Comparison of ENCODE assay signal across 23 cellular contexts in the genomic region with DNA sequence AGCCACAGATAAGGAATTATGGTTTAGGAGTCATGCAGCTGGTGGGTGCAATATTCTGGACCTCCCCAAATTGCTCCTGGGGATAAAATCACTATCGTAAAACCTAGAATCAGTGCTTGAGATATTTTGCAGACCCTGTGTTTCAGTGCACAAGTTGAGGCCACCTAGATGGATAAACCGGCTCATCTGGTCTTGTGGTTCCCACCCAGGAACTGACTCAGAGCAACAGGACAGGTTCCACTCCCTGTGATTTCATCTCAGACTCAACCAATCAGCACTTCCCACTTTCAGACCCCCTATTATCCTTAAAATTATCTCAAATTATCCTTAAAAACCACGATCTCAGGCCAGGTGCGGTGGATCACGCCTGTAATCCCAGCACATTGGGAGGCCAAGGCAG. TPM values are rescaled to one million over a fixed set of nuclear protein-coding genes. Genes with fewer than 3 reads are reported as not detected.
DNase-seq lines count a peak whose midpoint lies in the region; ATAC-seq, FAIRE-seq and TF ChIP-seq lines count a peak whose summit lies in the region.
"Had no signal": no experiment of that assay in that cellular context is flagged by ENCODE, and none has a peak within 500 bp of the region (broad histone marks: within the 10 kb centered on the region; RNA-seq: fewer than 3 reads in every experiment).

No MANE protein-coding gene starts in this region.

- POLR2A ChIA-PET in PC-3 (lab: Charles Lee; ENCODE audit: unreplicated experiment): no interaction called here

- WGBS in esophagus squamous epithelium, 2 donors: 31 to 70% methylated on average over 2 to 5 of the region's 5 CpGs
- 79% methylated on average over 5 of the region's 5 CpGs for whole genome bisulfite sequencing in smooth muscle cell (ENCODE audit: low lambda C conversion rate)

- peak overlapping the region; percentile 57 for H3K4me2 ChIP-seq in PC-3 (ENCODE audit: low read length)
- H3K4me2 ChIP-seq in smooth muscle cell: no peak overlapping the region

- H3K27me3 ChIP-seq in PC-3 (ENCODE audit: low read length) (no peaks in the 10 kb centered on the region), bronchial epithelial cell (ENCODE audit: control insufficient read depth, insufficient read depth, low read length) (no peaks in the 10 kb centered on the region), esophagus squamous epithelium (no peaks in the 10 kb centered on the region), smooth muscle cell (ENCODE audit: low read depth) (no peaks in the 10 kb centered on the region)

- FAIRE-seq in bronchial epithelial cell (lab: Jason Lieb, UNC): no peak
- FAIRE-seq: GM12878 had no signal

- H3K4me1 ChIP-seq in PC-3 (ENCODE audit: insufficient read depth, low read length) (peaks cover 16% of the 10 kb centered on the region), esophagus squamous epithelium (peaks cover 0 to 36% (median 3%) of the 10 kb centered on the region in 3 donors), smooth muscle cell (ENCODE audit: low read depth) (no peaks in the 10 kb centered on the region)

- H3K27ac ChIP-seq in PC-3 (ENCODE audit: low read length) (peak overlapping the region; percentile 50), esophagus squamous epithelium (peak overlapping the region in 3 of 4 donors; percentile 24 to 79 (median 77)), smooth muscle cell (ENCODE audit: low read depth) (peak overlapping the region; percentile 36)

- intact Hi-C loops in PC-3 (cut with micrococcal nuclease): no loop called here
- intact Hi-C loops in esophagus squamous epithelium (cut with DNase I): loop anchor here (5.0 kb wide), 1 partner anchor 171 kb away; no protein-coding TSS in a partner anchor

- TF ChIP-seq CTCF in PC-3 (conservative IDR thresholded peaks at IDR 0.05; ENCODE audit: low read depth, low read length) (no peak), bronchial epithelial cell (IDR thresholded peaks at IDR 0.05; ENCODE audit: insufficient read depth, low read length, severe bottlenecking) (no peak), esophagus squamous epithelium (IDR thresholded peaks at IDR 0.05) (no peak), smooth muscle cell (IDR thresholded peaks at IDR 0.05; ENCODE audit: borderline replicate concordance, insufficient read depth, poor library complexity, severe bottlenecking) (no peak)

- DNase-seq in PC-3: peak; percentile 91
- DNase-seq in bronchial epithelial cell (ENCODE audit: low read depth): peak; percentile 73
- DNase-seq in esophagus squamous epithelium (lab: John Stamatoyannopoulos, UW): no peak
- DNase-seq in smooth muscle cell (lab: John Stamatoyannopoulos, UW; ENCODE audit: unreplicated experiment): no peak
- DNase-seq in inferior parietal cortex (ENCODE audit: extremely low spot score): no peak
- DNase-seq in iPS-NIHi11 (ENCODE audit: low spot score): no peak
- no peak for DNase-seq in hepatic stellate cell (ENCODE audit: low spot score)
- DNase-seq: ACHN, C1 segment of cervical spinal cord, DMS53, EL, GOT3, KBM-7, NCI-H1417, NCI-H187, NCI-H2107, NCI-H510A, NCI-H748 treated with DMSO at 0.1 percent for 48 hours, OCI-M1, RPMI8226, SIG-M5 had no signal

- H3F3A ChIP-seq in PC-3 (ENCODE audit: low read length, unreplicated experiment) (peaks cover 4% of the 10 kb centered on the region), smooth muscle cell (ENCODE audit: low read depth) (no peaks in the 10 kb centered on the region)

- no peaks in the 10 kb centered on the region for H4K20me1 ChIP-seq in PC-3 (ENCODE audit: low read length)
- H4K20me1 ChIP-seq in smooth muscle cell (ENCODE audit: low read depth): no peaks in the 10 kb centered on the region

- CTCF ChIA-PET in PC-3 (lab: Charles Lee): no interaction called here

- H3K9me3 ChIP-seq in PC-3 (ENCODE audit: low read length): no peaks in the 10 kb centered on the region
- no peaks in the 10 kb centered on the region for H3K9me3 ChIP-seq in esophagus squamous epithelium
- H3K9me3 ChIP-seq in smooth muscle cell (replicated peaks; ENCODE audit: low read depth): no peaks in the 10 kb centered on the region

- H3K9ac ChIP-seq in PC-3 (ENCODE audit: low read length) (no peak overlapping the region), smooth muscle cell (ENCODE audit: low read depth) (no peak overlapping the region)

- no peaks in the 10 kb centered on the region for H3K36me3 ChIP-seq in PC-3 (ENCODE audit: low read depth, low read length)
- H3K36me3 ChIP-seq in bronchial epithelial cell (ENCODE audit: control insufficient read depth, insufficient read depth, low read length): no peaks in the 10 kb centered on the region
- H3K36me3 ChIP-seq in esophagus squamous epithelium: no peaks in the 10 kb centered on the region
- H3K36me3 ChIP-seq in smooth muscle cell (ENCODE audit: low read depth): no peaks in the 10 kb centered on the region

- BruUV-seq in PC-3 (replicated peaks; lab: Mats Ljungman, UMichigan): no TSS peak

- H3K9me2 ChIP-seq in PC-3 (replicated peaks; ENCODE audit: low read length): no peaks in the 10 kb centered on the region

- H3K79me2 ChIP-seq in PC-3 (ENCODE audit: low read length): no peaks in the 10 kb centered on the region
- no peaks in the 10 kb centered on the region for H3K79me2 ChIP-seq in smooth muscle cell (ENCODE audit: low read depth)

- TF ChIP-seq POLR2A in esophagus squamous epithelium (IDR thresholded peaks at IDR 0.05): no peak

- ATAC-seq in PC-3: peak; percentile 20; the same call in 1 of the 2 replicates
- ATAC-seq: GM12878, HCT116 had no signal

- peak overlapping the region; percentile 12; the same call in 1 of the 2 replicates for H3K4me3 ChIP-seq in PC-3 (ENCODE audit: low read length)
- no peak overlapping the region for H3K4me3 ChIP-seq in bronchial epithelial cell (ENCODE audit: low read depth, low read length)
- no peak overlapping the region for H3K4me3 ChIP-seq in esophagus squamous epithelium
- H3K4me3 ChIP-seq in smooth muscle cell: no peak overlapping the region
- H3K4me3 ChIP-seq: GM12878 had no signal

- H2AFZ ChIP-seq in PC-3 (ENCODE audit: low read length) (no peak overlapping the region), smooth muscle cell (ENCODE audit: low read depth) (no peak overlapping the region)

RNA-seq across cellular contexts. Expression of a gene that starts 21.0 kb away (rescaled TPM):
- total RNA-seq in PC-3 (2014; rRNA removed) (31.4 and 37.6 TPM in 2 replicates), bronchial epithelial cell (4.5 and 7.8 TPM in 2 replicates), esophagus squamous epithelium (10 to 100 TPM in 3 of 4 donors, 1 to 10 TPM in 1; 6.9 to 20.0 (median 13.7) TPM), smooth muscle cell (38.2 and 41.3 TPM in 2 replicates)
- 62.5 and 73.5 TPM in 2 replicates for polyA plus RNA-seq in smooth muscle cell

RNA-seq across cellular contexts. Expression of a gene that starts 29.3 kb away (rescaled TPM):
- 10.9 and 15.7 TPM in 2 replicates for total RNA-seq in PC-3 (2014; rRNA removed)
- total RNA-seq in bronchial epithelial cell: 3.7 and 12.3 TPM in 2 replicates
- total RNA-seq in esophagus squamous epithelium: 10 to 100 TPM; 10.8 to 18.5 (median 13.5) TPM
- 12.3 and 48.6 TPM in 2 replicates for total RNA-seq in smooth muscle cell
- polyA plus RNA-seq in smooth muscle cell: 17.6 and 19.7 TPM in 2 replicates

RNA-seq across cellular contexts. Expression of a gene that starts 29.8 kb away (rescaled TPM):
- total RNA-seq in PC-3 (2014; rRNA removed): 521 and 599 TPM in 2 replicates
- total RNA-seq in bronchial epithelial cell: 260 and 314 TPM in 2 replicates
- total RNA-seq in esophagus squamous epithelium: 100 to 1,000 TPM; 394 to 688 (median 499) TPM
- 516 and 848 TPM in 2 replicates for total RNA-seq in smooth muscle cell
- 574 and 631 TPM in 2 replicates for polyA plus RNA-seq in smooth muscle cell

RNA-seq across cellular contexts. Expression of a gene that starts 37.2 kb away (rescaled TPM):
- total RNA-seq in PC-3 (2014; rRNA removed): 314 and 349 TPM in 2 replicates
- 61.3 and 80.6 TPM in 2 replicates for total RNA-seq in bronchial epithelial cell
- 10 to 100 TPM; 61.1 to 77.1 (median 67.6) TPM for total RNA-seq in esophagus squamous epithelium
- 68.0 and 73.0 TPM in 2 replicates for total RNA-seq in smooth muscle cell
- 127 and 149 TPM in 2 replicates for polyA plus RNA-seq in smooth muscle cell

Comparison
In these comparisons a context has a peak if more than half of its experiments do, and no peak if none do; other contexts are left out.
1. DNase-seq: peak in PC-3 (single experiment) and bronchial epithelial cell (single experiment); none in esophagus squamous epithelium (single experiment), smooth muscle cell (single experiment), inferior parietal cortex (single experiment), iPS-NIHi11 (single experiment) and hepatic stellate cell (single experiment).
2. Peak in every context shown above with its lines, with median percentiles within 50 percentile points of each other: H3K27ac ChIP-seq.